ENCODE assay signal across 8 cellular contexts in the genomic region with DNA sequence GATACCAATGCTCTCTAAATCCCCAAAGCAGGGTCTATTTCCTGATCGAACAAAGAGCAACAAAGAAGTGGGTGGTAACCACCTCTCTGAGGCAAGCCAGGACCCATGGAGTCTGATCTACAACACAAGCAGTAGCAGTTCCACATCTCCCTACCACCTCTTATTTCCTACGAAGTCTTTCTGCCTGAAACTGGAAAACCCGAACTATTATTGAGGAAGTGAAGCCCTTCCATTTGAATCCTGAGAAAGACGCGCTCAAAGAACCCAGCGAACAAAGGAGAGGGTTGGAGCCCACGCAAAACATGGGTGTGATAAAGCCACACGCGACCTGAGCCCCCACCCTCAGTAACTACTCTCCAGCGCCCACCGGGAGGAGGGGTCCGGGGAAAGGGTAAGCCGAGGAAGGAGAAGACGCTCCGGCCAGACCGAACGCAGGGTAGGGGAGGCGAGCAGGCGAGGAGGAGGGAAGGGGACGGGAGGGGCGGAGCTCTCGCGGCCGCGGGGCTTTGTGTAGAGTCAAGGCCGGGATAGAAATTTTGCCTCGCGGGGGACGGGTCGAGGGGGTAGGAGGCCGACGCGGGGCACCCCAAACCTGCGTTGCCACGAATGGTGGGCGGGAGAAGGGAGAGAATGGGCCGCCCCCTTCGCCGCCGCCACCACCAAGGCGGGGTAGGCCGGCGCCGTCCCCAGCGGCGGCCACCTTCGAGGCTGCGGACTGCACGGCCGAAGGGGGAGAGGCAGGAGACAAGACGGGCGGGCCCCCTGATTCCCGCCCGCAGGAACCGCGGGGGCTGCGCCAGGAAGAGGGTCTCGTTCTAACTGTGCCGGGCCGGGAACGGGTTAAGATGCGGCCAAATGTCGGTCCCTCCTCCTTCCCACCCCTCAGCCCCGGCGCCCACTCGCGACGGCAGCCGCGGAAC. TPM values are rescaled to one million over a fixed set of nuclear protein-coding genes. Genes with fewer than 3 reads are reported as not detected.
DNase-seq lines count a peak whose midpoint lies in the region; ATAC-seq and TF ChIP-seq lines count a peak whose summit lies in the region.

No MANE protein-coding gene starts in this region.

- no peaks in the 10 kb centered on the region for H3K27me3 ChIP-seq in PC-9 (ENCODE audit: insufficient read depth, low read depth)
- no peaks in the 10 kb centered on the region for H3K27me3 ChIP-seq in neural cell (ENCODE audit: insufficient read depth, low read depth, low read length)
- no peaks in the 10 kb centered on the region for H3K27me3 ChIP-seq in stomach smooth muscle (ENCODE audit: control insufficient read depth in 1 of 2, insufficient read depth in 2 of 2, low read length in 2 of 2)

- peaks cover 48% of the 10 kb centered on the region for H4K20me1 ChIP-seq in PC-9 (ENCODE audit: insufficient read depth)
- H4K20me1 ChIP-seq in neural cell (ENCODE audit: insufficient read depth): peaks cover 15% of the 10 kb centered on the region

- H3K4me2 ChIP-seq in PC-9: peak overlapping the region; percentile 85
- no peak overlapping the region for H3K4me2 ChIP-seq in neural cell (ENCODE audit: low read length)

- peaks cover 26% of the 10 kb centered on the region for H3K4me1 ChIP-seq in PC-9 (replicated peaks; ENCODE audit: insufficient read depth)
- H3K4me1 ChIP-seq in stomach smooth muscle (ENCODE audit: control insufficient read depth, insufficient read depth, low read length): peaks cover 6% of the 10 kb centered on the region

- H3K36me3 ChIP-seq in PC-9 (ENCODE audit: low read depth) (no peaks in the 10 kb centered on the region), neural cell (ENCODE audit: insufficient read depth, low read length) (no peaks in the 10 kb centered on the region), stomach smooth muscle (ENCODE audit: control insufficient read depth in 2 of 2, insufficient read depth in 2 of 2, low read length in 2 of 2) (no peaks in the 10 kb centered on the region)

- H3K9me3 ChIP-seq in PC-9 (ENCODE audit: insufficient read depth, low read depth) (no peaks in the 10 kb centered on the region), neural cell (ENCODE audit: low read length) (no peaks in the 10 kb centered on the region), stomach smooth muscle (ENCODE audit: control insufficient read depth in 2 of 2, low read length in 2 of 2) (no peaks in the 10 kb centered on the region)

- TF ChIP-seq CTCF in C4-2B (conservative IDR thresholded peaks at IDR 0.05): no peak
- TF ChIP-seq CTCF in PC-9 (conservative IDR thresholded peaks at IDR 0.05): no peak
- TF ChIP-seq CTCF in foreskin fibroblast (IDR thresholded peaks at IDR 0.05; ENCODE audit: low read depth, low read length): no peak
- no peak for TF ChIP-seq CTCF in neural cell (IDR thresholded peaks at IDR 0.05; ENCODE audit: poor library complexity, severe bottlenecking)

- peak overlapping the region; percentile 92 for H3K4me3 ChIP-seq in PC-9
- H3K4me3 ChIP-seq in foreskin fibroblast (ENCODE audit: low read depth in 1 of 2, low read length in 2 of 2): peak overlapping the region; percentile 69 to 73
- H3K4me3 ChIP-seq in neural cell (ENCODE audit: low read length): peak overlapping the region; percentile 74
- peak overlapping the region; percentile 57 to 88 for H3K4me3 ChIP-seq in stomach smooth muscle (ENCODE audit: low read length in 2 of 2)

- H3F3A ChIP-seq in PC-9 (ENCODE audit: insufficient read depth, low read depth): no peaks in the 10 kb centered on the region
- H3F3A ChIP-seq in neural cell (ENCODE audit: insufficient read depth, low read length, poor library complexity, severe bottlenecking): no peaks in the 10 kb centered on the region

- H3K9ac ChIP-seq in neural cell (ENCODE audit: low read length) (peak overlapping the region; percentile 95), stomach smooth muscle (ENCODE audit: low read length in 2 of 2) (peak overlapping the region; percentile 49 to 80)

- POLR2A ChIA-PET in PC-9 (lab: Charles Lee; ENCODE audit: unreplicated experiment): interaction anchor here (0.6 kb wide), 1 partner anchor 148 kb away, joined by 8 read pairs; no protein-coding TSS in a partner anchor

- H2AFZ ChIP-seq in PC-9 (peak overlapping the region; percentile 94), neural cell (ENCODE audit: low read depth, low read length) (peak overlapping the region; percentile 78)

- H3K27ac ChIP-seq in C4-2B (peak overlapping the region; percentile 96), PC-9 (peak overlapping the region; percentile 88), neural cell (ENCODE audit: low read length) (peak overlapping the region; percentile 98), stomach smooth muscle (ENCODE audit: low read length) (peak overlapping the region; percentile 83)

- no peak for TF ChIP-seq EP300 in neural cell (conservative IDR thresholded peaks at IDR 0.05; ENCODE audit: poor library complexity, severe bottlenecking)

- intact Hi-C loops in PC-9 (cut with micrococcal nuclease; ENCODE audit: unreplicated experiment): loop anchor here (2.0 kb wide), 1 partner anchor 47 kb away; no protein-coding TSS in a partner anchor

- peak; percentile 41 for ATAC-seq in GM19351 (IDR thresholded peaks at IDR 0.05; ENCODE audit: unreplicated experiment)
- ATAC-seq in HG03442 (IDR thresholded peaks at IDR 0.05; ENCODE audit: unreplicated experiment): peak; percentile 32

- peaks cover 59% of the 10 kb centered on the region for H3K79me2 ChIP-seq in PC-9 (ENCODE audit: low read depth)
- peaks cover 60% of the 10 kb centered on the region for H3K79me2 ChIP-seq in neural cell (replicated peaks; ENCODE audit: insufficient read depth, low read length)

- TF ChIP-seq RAD21 in neural cell (conservative IDR thresholded peaks at IDR 0.05): no peak

- H3K9me2 ChIP-seq in PC-9 (ENCODE audit: insufficient read depth) (0 out of 2 replicates have a peak, but pooled peaks cover 2% of the 10 kb centered on the region), neural cell (ENCODE audit: insufficient read depth, low read length) (no peaks in the 10 kb centered on the region)

- BruUV-seq in PC-9 (replicated peaks; lab: Mats Ljungman, UMichigan): TSS peak; percentile 26

- peak; percentile 43 to 54 for DNase-seq in PC-9
- DNase-seq in activated effector memory CD4-positive, alpha-beta T cell treated with anti-CD3 and anti-CD28 coated beads, Interleukin-2, amount 50 U/mL, for 16 hours: peak; percentile 84
- DNase-seq in foreskin fibroblast: peak in 1 of 2 donors; percentile 69

- CTCF ChIA-PET in PC-9 (lab: Charles Lee): no interaction called here

TF ChIP-seq in neural cell, 6 proteins besides CTCF, POLR2A, EP300 and RAD21:
- TF ChIP-seq TAF1 (IDR thresholded peaks at IDR 0.05; ENCODE audit: low read depth) (peak; percentile 10), EZH2 (IDR thresholded peaks at IDR 0.05; ENCODE audit: borderline replicate concordance, insufficient read depth, low read length, poor library complexity, severe bottlenecking) (no peak), MXI1 (conservative IDR thresholded peaks at IDR 0.05; ENCODE audit: poor library complexity, severe bottlenecking) (peak; percentile 48), SMC3 (conservative IDR thresholded peaks at IDR 0.05; ENCODE audit: poor library complexity) (no peak), POLR2AphosphoS5 (IDR thresholded peaks at IDR 0.05) (peak; percentile 54), REST (IDR thresholded peaks at IDR 0.05; ENCODE audit: borderline replicate concordance) (peak; percentile 92)

RNA-seq across cellular contexts. Expression of gene HDAC2, which starts 0.8 kb away (rescaled TPM):
- total RNA-seq in PC-9 (2021): 129 and 131 TPM in 2 replicates
- polyA plus RNA-seq in neural cell: 307 and 312 TPM in 2 replicates
- 350 and 454 TPM in 2 replicates for polyA minus RNA-seq in neural cell
